ENCODE assay signal across 12 cellular contexts in the genomic region with DNA sequence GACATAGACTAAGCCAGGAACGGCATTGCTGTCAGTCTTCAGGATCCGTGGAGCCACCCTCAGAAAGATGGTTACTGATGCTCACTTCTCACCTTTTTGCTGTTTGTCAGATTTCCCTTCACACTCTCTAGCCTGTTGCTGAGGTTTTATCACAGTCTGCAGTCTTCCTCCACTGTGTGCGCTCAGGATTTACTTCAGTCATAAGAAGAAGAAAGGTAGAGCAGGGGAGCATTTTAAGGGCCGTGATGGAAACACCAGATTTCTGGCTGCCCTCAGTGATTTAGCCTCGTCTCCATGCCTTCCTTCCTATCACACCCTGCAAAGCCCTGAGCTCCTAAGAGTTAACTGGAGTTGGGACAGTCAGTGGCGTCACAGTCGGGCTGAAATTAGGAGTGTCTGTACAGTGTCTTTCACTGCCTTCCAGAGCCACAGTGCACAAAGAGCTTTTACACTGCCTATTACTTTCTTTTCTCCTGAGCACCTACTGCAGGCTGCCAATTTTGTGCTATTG. TPM values are rescaled to one million over a fixed set of nuclear protein-coding genes. Genes with fewer than 3 reads are reported as not detected.
DNase-seq lines count a peak whose midpoint lies in the region; ATAC-seq and TF ChIP-seq lines count a peak whose summit lies in the region.
"Had no signal": no experiment of that assay in that cellular context is flagged by ENCODE, and none has a peak within 500 bp of the region (broad histone marks: within the 10 kb centered on the region; RNA-seq: fewer than 3 reads in every experiment).

No MANE protein-coding gene starts in this region.

- H3K27ac ChIP-seq in cardiac muscle cell (peak overlapping the region; percentile 71), spleen (peak overlapping the region; percentile 14 to 66 (median 54))
- H3K27ac ChIP-seq: GM23248, KMS-11 had no signal

- no peaks in the 10 kb centered on the region for H3K9me3 Mint-ChIP-seq in IgD-negative memory B cell
- H3K9me3 Mint-ChIP-seq in activated CD8-positive, alpha-beta memory T cell treated with anti-CD3 and anti-CD28 coated beads, Interleukin-2, amount 10 ng/mL, durations not matched to agents 7 days and 5 days (ENCODE audit: low read depth) = no peaks in the 10 kb centered on the region
- H3K9me3 Mint-ChIP-seq: neural crest cell had no signal

- 75 to 81% (median 76%) methylated on average over 7 of the region's 7 CpGs for WGBS in spleen, 5 donors

- TF ChIP-seq CTCF in cardiac muscle cell (IDR thresholded peaks at IDR 0.05; ENCODE audit: low read depth, low read length) (no peak), spleen (IDR thresholded peaks at IDR 0.05 in 8 of 11, conservative IDR thresholded peaks at IDR 0.05 in 3 of 11) (no peak)

- H3K36me3 Mint-ChIP-seq in IgD-negative memory B cell = peaks cover 17% of the 10 kb centered on the region
- peaks cover 52% of the 10 kb centered on the region for H3K36me3 Mint-ChIP-seq in activated CD8-positive, alpha-beta memory T cell treated with anti-CD3 and anti-CD28 coated beads, Interleukin-2, amount 10 ng/mL, durations not matched to agents 7 days and 5 days

- peak overlapping the region; percentile 55 to 87 (median 87) for H3K27ac Mint-ChIP-seq in IgD-negative memory B cell
- H3K27ac Mint-ChIP-seq in activated CD8-positive, alpha-beta memory T cell treated with anti-CD3 and anti-CD28 coated beads, Interleukin-2, amount 10 ng/mL, durations not matched to agents 7 days and 5 days = peak overlapping the region; percentile 72

- H3K4me3 ChIP-seq in cardiac muscle cell (no peak overlapping the region), spleen (no peak overlapping the region)
- H3K4me3 ChIP-seq: GM23248 had no signal

- peak; percentile 47 for ATAC-seq in activated CD8-positive, alpha-beta memory T cell treated with anti-CD3 and anti-CD28 coated beads, Interleukin-2, amount 10 ng/mL, durations not matched to agents 7 days and 5 days
- ATAC-seq in HG03520 (IDR thresholded peaks at IDR 0.05; ENCODE audit: unreplicated experiment) = no peak

- H3K27me3 ChIP-seq in cardiac muscle cell (no peaks in the 10 kb centered on the region), spleen (replicated peaks in 1 of 7) (no peaks in the 10 kb centered on the region)

- CTCF ChIA-PET in activated CD8-positive, alpha-beta memory T cell treated with anti-CD3 and anti-CD28 coated beads, Interleukin-2, amount 10 ng/mL, durations not matched to agents 7 days and 5 days (lab: Charles Lee) = interaction anchor here (0.9 to 1.7 kb wide), 9 partner anchors 9 to 190 kb away, joined by 3 to 5 read pairs (median 3); no protein-coding TSS in a partner anchor

- intact Hi-C loops in spleen (cut with DNase I; ENCODE audit: low total_unique reads) = no loop called here

- no peak for TF ChIP-seq POLR2A in spleen (IDR thresholded peaks at IDR 0.05)

- no peaks in the 10 kb centered on the region for H3K27me3 Mint-ChIP-seq in IgD-negative memory B cell
- no peaks in the 10 kb centered on the region for H3K27me3 Mint-ChIP-seq in activated CD8-positive, alpha-beta memory T cell treated with anti-CD3 and anti-CD28 coated beads, Interleukin-2, amount 10 ng/mL, durations not matched to agents 7 days and 5 days

- H3K4me3 Mint-ChIP-seq in IgD-negative memory B cell = peak overlapping the region; percentile 25 to 82 (median 53)
- H3K4me3 Mint-ChIP-seq in activated CD8-positive, alpha-beta memory T cell treated with anti-CD3 and anti-CD28 coated beads, Interleukin-2, amount 10 ng/mL, durations not matched to agents 7 days and 5 days = peak overlapping the region; percentile 49
- H3K4me3 Mint-ChIP-seq: neural crest cell had no signal

- peaks cover 9% of the 10 kb centered on the region for H3K36me3 ChIP-seq in cardiac muscle cell
- peaks cover 0 to 43% (median 9%) of the 10 kb centered on the region in 6 donors for H3K36me3 ChIP-seq in spleen

- DNase-seq in activated CD8-positive, alpha-beta memory T cell treated with anti-CD3 and anti-CD28 coated beads, Interleukin-2, amount 10 ng/mL, durations not matched to agents 7 days and 5 days = no peak
- DNase-seq in cardiac muscle cell (ENCODE audit: low read depth in 1 of 2, low spot score in 1 of 2) (peak in 1 of 2 donors; percentile 72), spleen (no peak), NCI-H1417 treated with DMSO at 0.1 percent for 48 hours (lab: John Stamatoyannopoulos, UW) (no peak), kidney glomerular epithelial cell (lab: John Stamatoyannopoulos, UW) (no peak)
- DNase-seq: GM23248, NCI-H510A had no signal

- H3K4me1 ChIP-seq in cardiac muscle cell (ENCODE audit: low read depth) = peaks cover 27% of the 10 kb centered on the region
- H3K4me1 ChIP-seq in spleen = peaks cover 15 to 94% (median 56%) of the 10 kb centered on the region in 6 donors

- H3K4me1 Mint-ChIP-seq in IgD-negative memory B cell = peaks cover 55 to 68% (median 60%) of the 10 kb centered on the region in 3 donors
- H3K4me1 Mint-ChIP-seq in activated CD8-positive, alpha-beta memory T cell treated with anti-CD3 and anti-CD28 coated beads, Interleukin-2, amount 10 ng/mL, durations not matched to agents 7 days and 5 days = peaks cover 75% of the 10 kb centered on the region
- H3K4me1 Mint-ChIP-seq: neural crest cell had no signal

- H3K9me3 ChIP-seq in cardiac muscle cell (ENCODE audit: low read depth) (no peaks in the 10 kb centered on the region), spleen (no peaks in the 10 kb centered on the region)

RNA-seq across cellular contexts. Expression of a gene that starts 60.0 kb away (rescaled TPM):
- polyA plus RNA-seq in IgD-negative memory B cell (494 TPM), cardiac muscle cell (17.1 and 21.1 TPM in 2 replicates), spleen (10 to 100 TPM; 56.0 to 68.0 (median 60.6) TPM)
- 10 to 100 TPM; 15.3 to 19.5 TPM for total RNA-seq in activated CD8-positive, alpha-beta memory T cell treated with anti-CD3 and anti-CD28 coated beads, Interleukin-2, amount 10 ng/mL, durations not matched to agents 7 days and 5 days
- total RNA-seq in cardiac muscle cell (11.5 and 11.6 TPM in 2 replicates), spleen (10 to 100 TPM; 29.1 to 83.6 (median 53.4) TPM)
- total RNA-seq: GM23248, neural crest cell had no signal
- polyA plus RNA-seq: keratinocyte had no signal
